Comparison of ENCODE assay signal across 19 cellular contexts in the genomic region with DNA sequence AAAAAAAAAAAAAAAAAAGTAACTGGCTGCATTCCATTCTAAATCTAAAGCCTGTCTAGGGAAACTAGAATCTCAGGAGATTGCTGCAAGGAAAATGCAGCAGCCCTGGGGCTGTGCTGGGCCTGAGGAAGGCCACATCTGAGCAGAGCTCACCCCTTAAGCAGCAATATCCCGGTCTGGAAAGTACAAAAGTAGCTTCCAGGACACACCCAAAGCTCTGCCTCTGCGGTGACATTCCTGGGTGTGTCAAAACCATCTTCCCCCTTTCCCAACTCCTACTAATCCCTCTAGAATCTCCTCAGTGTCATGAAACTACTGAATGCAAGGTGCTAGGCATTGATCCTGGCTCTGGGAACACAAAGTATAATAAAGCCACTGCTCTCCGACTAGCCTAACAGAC. TPM values are rescaled to one million over a fixed set of nuclear protein-coding genes. Genes with fewer than 3 reads are reported as not detected.
DNase-seq lines count a peak whose midpoint lies in the region; ATAC-seq lines count a peak whose summit lies in the region.
"Had no signal": no experiment of that assay in that cellular context is flagged by ENCODE, and none has a peak within 500 bp of the region (broad histone marks: within the 10 kb centered on the region; RNA-seq: fewer than 3 reads in every experiment).

No MANE protein-coding gene starts in this region.

- DNase-seq in activated CD4-positive, alpha-beta memory T cell treated with anti-CD3 and anti-CD28 coated beads, Interleukin-2, amount 10 ng/mL, durations not matched to agents 7 days and 5 days: no peak
- no peak for DNase-seq in activated CD4-positive, alpha-beta memory T cell treated with anti-CD3 and anti-CD28 coated beads for 36 hours
- DNase-seq in T-helper 17 cell (no peak), islet precursor cell (peak; percentile 84), HuH-7.5 (ENCODE audit: low spot score) (no peak), dermis blood vessel endothelial cell (no peak)
- no peak for DNase-seq in stimulated activated effector memory CD8-positive, alpha-beta T cell treated with anti-CD3 and anti-CD28 coated beads, Interleukin-12 subunit alpha, Interleukin-12 subunit beta, amount 100 ng/mL, for 72 hours (ENCODE audit: low spot score in 2 of 2)
- no peak for DNase-seq in central memory CD4-positive, alpha-beta T cell
- DNase-seq: 8988T; activated CD4-positive, alpha-beta T cell treated with anti-CD3 and anti-CD28 coated beads, Interleukin-2, amount 10 ng/mL, durations not matched to agents 24 days and 14 days; activated gamma-delta T cell; brain microvascular endothelial cell; HCEC 1CT; heart left ventricle; left ventricle myocardium superior; NCI-H1694; stomach; T-helper 2 cell had no signal

- H3K9me3 Mint-ChIP-seq in activated CD4-positive, alpha-beta memory T cell treated with anti-CD3 and anti-CD28 coated beads, Interleukin-2, amount 10 ng/mL, durations not matched to agents 7 days and 5 days: no peaks in the 10 kb centered on the region
- no peaks in the 10 kb centered on the region for H3K9me3 Mint-ChIP-seq in activated CD4-positive, alpha-beta memory T cell treated with anti-CD3 and anti-CD28 coated beads for 36 hours
- H3K9me3 Mint-ChIP-seq in stimulated activated effector memory CD8-positive, alpha-beta T cell treated with anti-CD3 and anti-CD28 coated beads, Interleukin-12 subunit alpha, Interleukin-12 subunit beta, amount 100 ng/mL, for 72 hours: no peaks in the 10 kb centered on the region
- H3K9me3 Mint-ChIP-seq: activated CD4-positive, alpha-beta T cell treated with anti-CD3 and anti-CD28 coated beads, Interleukin-2, amount 10 ng/mL, durations not matched to agents 24 days and 14 days had no signal

- no peaks in the 10 kb centered on the region for H3K27me3 Mint-ChIP-seq in activated CD4-positive, alpha-beta memory T cell treated with anti-CD3 and anti-CD28 coated beads, Interleukin-2, amount 10 ng/mL, durations not matched to agents 7 days and 5 days
- no peaks in the 10 kb centered on the region for H3K27me3 Mint-ChIP-seq in activated CD4-positive, alpha-beta memory T cell treated with anti-CD3 and anti-CD28 coated beads for 36 hours
- no peaks in the 10 kb centered on the region for H3K27me3 Mint-ChIP-seq in T-helper 17 cell
- H3K27me3 Mint-ChIP-seq: activated CD4-positive, alpha-beta T cell treated with anti-CD3 and anti-CD28 coated beads, Interleukin-2, amount 10 ng/mL, durations not matched to agents 24 days and 14 days had no signal

- H3K4me3 Mint-ChIP-seq in activated CD4-positive, alpha-beta memory T cell treated with anti-CD3 and anti-CD28 coated beads, Interleukin-2, amount 10 ng/mL, durations not matched to agents 7 days and 5 days: no peak overlapping the region
- H3K4me3 Mint-ChIP-seq in activated CD4-positive, alpha-beta memory T cell treated with anti-CD3 and anti-CD28 coated beads for 36 hours: no peak overlapping the region
- no peak overlapping the region for H3K4me3 Mint-ChIP-seq in T-helper 17 cell
- peak overlapping the region; percentile 94 for H3K4me3 Mint-ChIP-seq in stimulated activated effector memory CD8-positive, alpha-beta T cell treated with anti-CD3 and anti-CD28 coated beads, Interleukin-12 subunit alpha, Interleukin-12 subunit beta, amount 100 ng/mL, for 72 hours
- H3K4me3 Mint-ChIP-seq: activated CD4-positive, alpha-beta T cell treated with anti-CD3 and anti-CD28 coated beads, Interleukin-2, amount 10 ng/mL, durations not matched to agents 24 days and 14 days had no signal

- peaks cover 60% of the 10 kb centered on the region for H3K36me3 Mint-ChIP-seq in activated CD4-positive, alpha-beta memory T cell treated with anti-CD3 and anti-CD28 coated beads, Interleukin-2, amount 10 ng/mL, durations not matched to agents 7 days and 5 days (ENCODE audit: low read depth)
- H3K36me3 Mint-ChIP-seq in activated CD4-positive, alpha-beta memory T cell treated with anti-CD3 and anti-CD28 coated beads for 36 hours: peaks cover 33% of the 10 kb centered on the region
- peaks cover 5% of the 10 kb centered on the region for H3K36me3 Mint-ChIP-seq in T-helper 17 cell (ENCODE audit: low read depth)
- H3K36me3 Mint-ChIP-seq in stimulated activated effector memory CD8-positive, alpha-beta T cell treated with anti-CD3 and anti-CD28 coated beads, Interleukin-12 subunit alpha, Interleukin-12 subunit beta, amount 100 ng/mL, for 72 hours: peaks cover 85% of the 10 kb centered on the region

- H3K4me1 Mint-ChIP-seq in activated CD4-positive, alpha-beta memory T cell treated with anti-CD3 and anti-CD28 coated beads, Interleukin-2, amount 10 ng/mL, durations not matched to agents 7 days and 5 days: peaks cover 69% of the 10 kb centered on the region
- peaks cover 50% of the 10 kb centered on the region for H3K4me1 Mint-ChIP-seq in activated CD4-positive, alpha-beta memory T cell treated with anti-CD3 and anti-CD28 coated beads for 36 hours (ENCODE audit: low read depth)
- peaks cover 41% of the 10 kb centered on the region for H3K4me1 Mint-ChIP-seq in T-helper 17 cell
- H3K4me1 Mint-ChIP-seq in stimulated activated effector memory CD8-positive, alpha-beta T cell treated with anti-CD3 and anti-CD28 coated beads, Interleukin-12 subunit alpha, Interleukin-12 subunit beta, amount 100 ng/mL, for 72 hours: peaks cover 59% of the 10 kb centered on the region

- H3K9me3 ChIP-seq in T-helper 17 cell (ENCODE audit: control insufficient read depth, low read length, poor library complexity, severe bottlenecking): no peaks in the 10 kb centered on the region
- H3K9me3 ChIP-seq: heart left ventricle, stomach had no signal

- no peak for ATAC-seq in T-helper 17 cell
- ATAC-seq in stimulated activated effector memory CD8-positive, alpha-beta T cell treated with anti-CD3 and anti-CD28 coated beads, Interleukin-12 subunit alpha, Interleukin-12 subunit beta, amount 100 ng/mL, for 72 hours: no peak
- ATAC-seq: heart left ventricle, left ventricle myocardium superior, sciatic nerve had no signal

- POLR2A ChIA-PET in activated CD4-positive, alpha-beta memory T cell treated with anti-CD3 and anti-CD28 coated beads, Interleukin-2, amount 10 ng/mL, durations not matched to agents 7 days and 5 days (lab: Charles Lee): interaction anchor here (1.0 to 10.6 kb wide), 6 partner anchors 11 to 97 kb away, joined by 4 to 118 read pairs (median 6); a partner anchor contains a TSS
- POLR2A ChIA-PET in activated CD4-positive, alpha-beta memory T cell treated with anti-CD3 and anti-CD28 coated beads for 36 hours (lab: Charles Lee): interaction anchor here (0.6 to 1.0 kb wide), 3 partner anchors 11 to 174 kb away, joined by 3 to 4 read pairs (median 3); no protein-coding TSS in a partner anchor

- intact Hi-C loops in activated CD4-positive, alpha-beta memory T cell treated with anti-CD3 and anti-CD28 coated beads for 36 hours (cut with micrococcal nuclease): no loop called here

- H3K27ac Mint-ChIP-seq in activated CD4-positive, alpha-beta memory T cell treated with anti-CD3 and anti-CD28 coated beads, Interleukin-2, amount 10 ng/mL, durations not matched to agents 7 days and 5 days: peak overlapping the region; percentile 21
- H3K27ac Mint-ChIP-seq in activated CD4-positive, alpha-beta memory T cell treated with anti-CD3 and anti-CD28 coated beads for 36 hours: no peak overlapping the region
- H3K27ac Mint-ChIP-seq in T-helper 17 cell: peak overlapping the region; percentile 57
- peak overlapping the region; percentile 81 for H3K27ac Mint-ChIP-seq in stimulated activated effector memory CD8-positive, alpha-beta T cell treated with anti-CD3 and anti-CD28 coated beads, Interleukin-12 subunit alpha, Interleukin-12 subunit beta, amount 100 ng/mL, for 72 hours

- CTCF ChIA-PET in activated CD4-positive, alpha-beta memory T cell treated with anti-CD3 and anti-CD28 coated beads, Interleukin-2, amount 10 ng/mL, durations not matched to agents 7 days and 5 days (lab: Charles Lee): interaction anchor here (0.8 kb wide), 1 partner anchor 61 kb away, joined by 3 read pairs; no protein-coding TSS in a partner anchor
- CTCF ChIA-PET in activated CD4-positive, alpha-beta memory T cell treated with anti-CD3 and anti-CD28 coated beads for 36 hours (lab: Charles Lee): interaction anchor here (0.8 to 2.4 kb wide), 2 partner anchors 59 to 81 kb away, joined by 3 to 10 read pairs; no protein-coding TSS in a partner anchor

RNA-seq across cellular contexts. Expression of a gene that starts 5.0 kb away (rescaled TPM):
- 10 to 100 TPM; 49.0 to 55.6 TPM for total RNA-seq in activated CD4-positive, alpha-beta memory T cell treated with anti-CD3 and anti-CD28 coated beads, Interleukin-2, amount 10 ng/mL, durations not matched to agents 7 days and 5 days
- total RNA-seq in activated CD4-positive, alpha-beta memory T cell treated with anti-CD3 and anti-CD28 coated beads for 36 hours: 10 to 100 TPM; 44.9 to 45.7 TPM
- total RNA-seq in T-helper 17 cell: 10 to 100 TPM; 49.7 to 58.4 TPM
- total RNA-seq in dermis blood vessel endothelial cell: 0.05 TPM in 1 of 2 replicates, not detected in the other

RNA-seq across cellular contexts. Expression of a gene that starts 14.6 kb away (rescaled TPM):
- 10 to 100 TPM; 43.2 to 46.2 TPM for total RNA-seq in activated CD4-positive, alpha-beta memory T cell treated with anti-CD3 and anti-CD28 coated beads, Interleukin-2, amount 10 ng/mL, durations not matched to agents 7 days and 5 days
- total RNA-seq in activated CD4-positive, alpha-beta memory T cell treated with anti-CD3 and anti-CD28 coated beads for 36 hours: 10 to 100 TPM; 32.5 to 33.1 TPM
- total RNA-seq in T-helper 17 cell: 10 to 100 TPM; 66.5 to 67.2 TPM
- total RNA-seq in dermis blood vessel endothelial cell: 0.42 and 1.0 TPM in 2 replicates

RNA-seq across cellular contexts. Expression of a gene that starts 30.0 kb away (rescaled TPM):
- total RNA-seq in activated CD4-positive, alpha-beta memory T cell treated with anti-CD3 and anti-CD28 coated beads, Interleukin-2, amount 10 ng/mL, durations not matched to agents 7 days and 5 days: 100 to 1,000 TPM; 111 to 112 TPM
- total RNA-seq in activated CD4-positive, alpha-beta memory T cell treated with anti-CD3 and anti-CD28 coated beads for 36 hours: 10 to 100 TPM; 78.6 to 79.4 TPM
- 10 to 100 TPM; 85.0 to 91.7 TPM for total RNA-seq in T-helper 17 cell
- 6.5 and 12.6 TPM in 2 replicates for total RNA-seq in dermis blood vessel endothelial cell

RNA-seq across cellular contexts. Expression of a gene that starts 50.0 kb away (rescaled TPM):
- 100 to 1,000 TPM; 102 to 107 TPM for total RNA-seq in activated CD4-positive, alpha-beta memory T cell treated with anti-CD3 and anti-CD28 coated beads, Interleukin-2, amount 10 ng/mL, durations not matched to agents 7 days and 5 days
- 10 to 100 TPM; 66.6 to 69.2 TPM for total RNA-seq in activated CD4-positive, alpha-beta memory T cell treated with anti-CD3 and anti-CD28 coated beads for 36 hours
- total RNA-seq in T-helper 17 cell: 10 to 100 TPM; 91.4 to 98.8 TPM
- 36.8 and 188 TPM in 2 replicates for total RNA-seq in dermis blood vessel endothelial cell

RNA-seq across cellular contexts. Expression of a gene that starts 55.2 kb away (rescaled TPM):
- 100 to 1,000 TPM; 105 to 108 TPM for total RNA-seq in activated CD4-positive, alpha-beta memory T cell treated with anti-CD3 and anti-CD28 coated beads, Interleukin-2, amount 10 ng/mL, durations not matched to agents 7 days and 5 days
- 10 to 100 TPM; 76.0 to 77.0 TPM for total RNA-seq in activated CD4-positive, alpha-beta memory T cell treated with anti-CD3 and anti-CD28 coated beads for 36 hours
- total RNA-seq in T-helper 17 cell: 10 to 100 TPM; 56.0 to 56.1 TPM
- 15.9 and 20.4 TPM in 2 replicates for total RNA-seq in dermis blood vessel endothelial cell

Comparison
In these comparisons a context has a peak if more than half of its experiments do, and no peak if none do; other contexts are left out.
1. RNA of a gene that starts 5.0 kb away (total RNA-seq): 49.7 to 58.4 TPM in T-helper 17 cell, 49.0 to 55.6 TPM in activated CD4-positive, alpha-beta memory T cell treated with anti-CD3 and anti-CD28 coated beads, Interleukin-2, amount 10 ng/mL, durations not matched to agents 7 days and 5 days and 44.9 to 45.7 TPM in activated CD4-positive, alpha-beta memory T cell treated with anti-CD3 and anti-CD28 coated beads for 36 hours; 0.05 TPM in dermis blood vessel endothelial cell; every median in the first group is over 10 times any median in the second.
2. RNA of a gene that starts 14.6 kb away (total RNA-seq): 66.5 to 67.2 TPM in T-helper 17 cell, 43.2 to 46.2 TPM in activated CD4-positive, alpha-beta memory T cell treated with anti-CD3 and anti-CD28 coated beads, Interleukin-2, amount 10 ng/mL, durations not matched to agents 7 days and 5 days and 32.5 to 33.1 TPM in activated CD4-positive, alpha-beta memory T cell treated with anti-CD3 and anti-CD28 coated beads for 36 hours; 0.42 to 1.0 TPM in dermis blood vessel endothelial cell; every median in the first group is over 10 times any median in the second.